In genomic region chr14:63853831-63854293, GRCh38 we compare ENCODE assay signal across 8 cellular contexts. TPM values are rescaled to one million over a fixed set of nuclear protein-coding genes. Genes with fewer than 3 reads are reported as not detected.
A peak's percentile ranks its signal among the peaks of the same experiment; 100 is the strongest.
DNase-seq lines count a peak whose midpoint lies in the region; ATAC-seq and TF ChIP-seq lines count a peak whose summit lies in the region.

No MANE protein-coding gene starts in this region.

- H3K4me2 ChIP-seq in OCI-LY1 (ENCODE audit: low read length) (peak overlapping the region; percentile 96), fibroblast of lung (ENCODE audit: extremely low read depth, insufficient read depth, low read length) (peak overlapping the region; percentile 75), neural progenitor cell (peak overlapping the region; percentile 97)

- peak overlapping the region; percentile 72 for H3K27ac ChIP-seq in OCI-LY1 (ENCODE audit: low read depth, low read length, poor library complexity, severe bottlenecking)
- no peak overlapping the region for H3K27ac ChIP-seq in fibroblast of lung (ENCODE audit: insufficient read depth, low read length)
- H3K27ac ChIP-seq in neural progenitor cell, result peak overlapping the region; percentile 88
- peak overlapping the region; percentile 74 for H3K27ac ChIP-seq in upper lobe of right lung

- DNase-seq in NCI-H1417 (lab: John Stamatoyannopoulos, UW) (peak; percentile 55 to 94 (median 76)), NCI-H1417 treated with DMSO at 0.1 percent for 48 hours (lab: John Stamatoyannopoulos, UW) (no peak), fibroblast of lung (ENCODE audit: low read depth in 2 of 2) (peak; percentile 56), neural progenitor cell (ENCODE audit: low spot score) (peak; percentile 68), upper lobe of right lung (peak; percentile 76)
- DNase-seq in activated T-helper 1 cell treated with anti-CD3 and anti-CD28 coated beads, Interleukin-2, amount 50 U/mL, for 16 hours (ENCODE audit: low read depth in 1 of 2, low spot score in 1 of 2), result peak; percentile 20 to 35

- H4K20me1 ChIP-seq in OCI-LY1 (ENCODE audit: insufficient read depth, low read length) (no peaks in the 10 kb centered on the region), fibroblast of lung (ENCODE audit: control insufficient read depth, extremely low read depth, insufficient read depth, low read length) (no peaks in the 10 kb centered on the region), neural progenitor cell (ENCODE audit: low read depth) (peaks cover 46% of the 10 kb centered on the region)

- peaks cover 7% of the 10 kb centered on the region for H3K36me3 Mint-ChIP-seq in neural progenitor cell

- peak; percentile 39 for ATAC-seq in HG03135 (IDR thresholded peaks at IDR 0.05; ENCODE audit: unreplicated experiment)
- ATAC-seq in upper lobe of right lung, result peak; percentile 56

- H3K4me3 Mint-ChIP-seq in neural progenitor cell, result peak overlapping the region; percentile 98

- TF ChIP-seq CTCF in OCI-LY1 (IDR thresholded peaks at IDR 0.05; ENCODE audit: low read length) (no peak), fibroblast of lung (conservative IDR thresholded peaks at IDR 0.05 in 1 of 2, IDR thresholded peaks at IDR 0.05 in 1 of 2; ENCODE audit: low read depth in 1 of 2, low read length in 2 of 2) (no peak), neural progenitor cell (IDR thresholded peaks at IDR 0.05) (no peak), upper lobe of right lung (IDR thresholded peaks at IDR 0.05) (no peak)

- peak overlapping the region; percentile 70 for H3K4me3 ChIP-seq in OCI-LY1 (ENCODE audit: low read depth, low read length, poor library complexity, severe bottlenecking)
- H3K4me3 ChIP-seq in fibroblast of lung (replicated peaks in 1 of 4; ENCODE audit: control extremely low read depth in 1 of 4, insufficient read depth in 1 of 4, low read depth in 3 of 4, low read length in 4 of 4), result peak overlapping the region; percentile 32 to 81 (median 52)
- peak overlapping the region; percentile 100 for H3K4me3 ChIP-seq in neural progenitor cell
- peak overlapping the region; percentile 74 for H3K4me3 ChIP-seq in upper lobe of right lung

- no peaks in the 10 kb centered on the region for H3K36me3 ChIP-seq in OCI-LY1 (ENCODE audit: insufficient read depth, low read length)
- H3K36me3 ChIP-seq in fibroblast of lung (ENCODE audit: control insufficient read depth, insufficient read depth, low read length), result no peaks in the 10 kb centered on the region
- H3K36me3 ChIP-seq in neural progenitor cell, result no peaks in the 10 kb centered on the region
- H3K36me3 ChIP-seq in upper lobe of right lung, result no peaks in the 10 kb centered on the region

- no peaks in the 10 kb centered on the region for H3K27me3 ChIP-seq in OCI-LY1 (ENCODE audit: insufficient read depth, low read length)
- H3K27me3 ChIP-seq in fibroblast of lung (ENCODE audit: control insufficient read depth, insufficient read depth, low read length), result no peaks in the 10 kb centered on the region
- peaks cover 12% of the 10 kb centered on the region for H3K27me3 ChIP-seq in neural progenitor cell
- no peaks in the 10 kb centered on the region for H3K27me3 ChIP-seq in upper lobe of right lung

- H3F3A ChIP-seq in OCI-LY1 (ENCODE audit: insufficient read depth, low read length) (no peaks in the 10 kb centered on the region), neural progenitor cell (ENCODE audit: low read depth) (peaks cover 26% of the 10 kb centered on the region)

- H3K79me2 ChIP-seq in OCI-LY1 (ENCODE audit: insufficient read depth, low read length), result peaks cover 49% of the 10 kb centered on the region
- H3K79me2 ChIP-seq in fibroblast of lung (ENCODE audit: control insufficient read depth, insufficient read depth, low read length), result no peaks in the 10 kb centered on the region
- peaks cover 55% of the 10 kb centered on the region for H3K79me2 ChIP-seq in neural progenitor cell (ENCODE audit: low read depth)

- H3K4me1 Mint-ChIP-seq in neural progenitor cell, result peaks cover 22% of the 10 kb centered on the region

- peak overlapping the region; percentile 93 for H3K27ac Mint-ChIP-seq in neural progenitor cell

- no peaks in the 10 kb centered on the region for H3K9me3 Mint-ChIP-seq in neural progenitor cell

- H3K27me3 Mint-ChIP-seq in neural progenitor cell (ENCODE audit: insufficient read depth, low read depth), result peaks cover 10% of the 10 kb centered on the region

- H3K9me3 ChIP-seq in OCI-LY1 (ENCODE audit: low read length), result no peaks in the 10 kb centered on the region
- H3K9me3 ChIP-seq in fibroblast of lung (ENCODE audit: control insufficient read depth, insufficient read depth, low read depth, low read length), result no peaks in the 10 kb centered on the region
- H3K9me3 ChIP-seq in neural progenitor cell (ENCODE audit: low read depth), result no peaks in the 10 kb centered on the region
- H3K9me3 ChIP-seq in upper lobe of right lung, result no peaks in the 10 kb centered on the region

- peaks cover 48% of the 10 kb centered on the region for H3K4me1 ChIP-seq in OCI-LY1 (ENCODE audit: insufficient read depth, low read length, severe bottlenecking)
- no peaks in the 10 kb centered on the region for H3K4me1 ChIP-seq in fibroblast of lung (ENCODE audit: control insufficient read depth, extremely low read depth, insufficient read depth, low read length)
- H3K4me1 ChIP-seq in neural progenitor cell, result peaks cover 13% of the 10 kb centered on the region
- peaks cover 19% of the 10 kb centered on the region for H3K4me1 ChIP-seq in upper lobe of right lung

- H3K9me2 ChIP-seq in OCI-LY1 (ENCODE audit: low read depth, low read length), result no peaks in the 10 kb centered on the region

- H3K9ac ChIP-seq in OCI-LY1 (ENCODE audit: low read length) (peak overlapping the region; percentile 75), fibroblast of lung (ENCODE audit: insufficient read depth, low read length) (no peak overlapping the region), neural progenitor cell (no peak overlapping the region)

- intact Hi-C loops in upper lobe of right lung (cut with DNase I), result no loop called here

- H2AFZ ChIP-seq in OCI-LY1 (ENCODE audit: low read length) (no peak overlapping the region), fibroblast of lung (ENCODE audit: low read length) (peak overlapping the region; percentile 17), neural progenitor cell (replicated peaks) (peak overlapping the region; percentile 93)

RNA-seq across cellular contexts. Expression of gene SYNE2, which starts 1.1 kb away (rescaled TPM):
- total RNA-seq in fibroblast of lung (10.3 and 15.4 TPM in 2 replicates), neural progenitor cell (ENCODE audit: low replicate concordance) (88.1 and 105 TPM in 2 replicates), upper lobe of right lung (121 TPM)
- 3.1 and 6.5 TPM in 2 replicates for polyA plus RNA-seq in fibroblast of lung
- polyA plus RNA-seq in fibroblast of lung (2012), result 3.0 and 5.9 TPM in 2 replicates
- polyA minus RNA-seq in fibroblast of lung (ENCODE audit: low replicate concordance), result 19.4 and 24.2 TPM in 2 replicates
